8 cellular contexts compared by ENCODE assay signal in genomic region chr1:160739098-160739511, GRCh38. TPM values are rescaled to one million over a fixed set of nuclear protein-coding genes. Genes with fewer than 3 reads are reported as not detected.
DNase-seq lines count a peak whose midpoint lies in the region; ATAC-seq and TF ChIP-seq lines count a peak whose summit lies in the region.

Gene SLAMF7, plus strand, starts transcription at chr1:160739247. Its CDS starts 55 bp downstream, at chr1:160739302.

- H3K9me3 Mint-ChIP-seq in endothelial cell (ENCODE audit: unreplicated experiment), result no peaks in the 10 kb centered on the region

- no peaks in the 10 kb centered on the region for H3K27me3 ChIP-seq in PC-3 (ENCODE audit: low read length)

- intact Hi-C loops in PC-3 (cut with micrococcal nuclease), result no loop called here

- H3F3A ChIP-seq in PC-3 (ENCODE audit: low read length, unreplicated experiment), result no peaks in the 10 kb centered on the region

- no peak within 1 kb of the TSS for H3K4me3 Mint-ChIP-seq in endothelial cell (ENCODE audit: unreplicated experiment)

- CTCF ChIA-PET in PC-3 (lab: Charles Lee), result no interaction called here

- ATAC-seq in HG02642 (IDR thresholded peaks at IDR 0.05; ENCODE audit: poor library complexity, unreplicated experiment), result peak; percentile 63
- peak; percentile 77 for ATAC-seq in PC-3

- H3K27ac ChIP-seq in PC-3 (ENCODE audit: low read length), result no peak within 1 kb of the TSS

- TF ChIP-seq CTCF in PC-3 (conservative IDR thresholded peaks at IDR 0.05; ENCODE audit: low read depth, low read length) (no peak), endothelial cell (IDR thresholded peaks at IDR 0.05; ENCODE audit: unreplicated experiment) (no peak)

- no peaks in the 10 kb centered on the region for H3K9me2 ChIP-seq in PC-3 (replicated peaks; ENCODE audit: low read length)

- H3K79me2 ChIP-seq in PC-3 (ENCODE audit: low read length), result no peaks in the 10 kb centered on the region

- peak; percentile 46 for DNase-seq in NK-92 treated with Interleukin-12 subunit alpha and Interleukin-12 subunit beta, amount 100 ng/mL, for 24 hours (lab: John Stamatoyannopoulos, UW)
- DNase-seq in NK-92 (lab: John Stamatoyannopoulos, UW; ENCODE audit: unreplicated experiment) (no peak), PC-3 (peak; percentile 82), kidney tubule cell (ENCODE audit: low spot score) (peak; percentile 25), HuH-7.5 (ENCODE audit: low spot score) (no peak), endothelial cell (ENCODE audit: low spot score) (no peak), erythroblast (lab: John Stamatoyannopoulos, UW) (no peak)

- H3K36me3 Mint-ChIP-seq in endothelial cell (ENCODE audit: low read depth, unreplicated experiment), result peaks cover 4% of the 10 kb centered on the region

- peaks cover 20% of the 10 kb centered on the region for H3K4me1 Mint-ChIP-seq in endothelial cell (ENCODE audit: unreplicated experiment)

- H3K27ac Mint-ChIP-seq in endothelial cell (ENCODE audit: unreplicated experiment), result no peak within 1 kb of the TSS

- POLR2A ChIA-PET in PC-3 (lab: Charles Lee; ENCODE audit: unreplicated experiment), result no interaction called here

- peak within 1 kb of the TSS; percentile 59 for H2AFZ ChIP-seq in PC-3 (ENCODE audit: low read length)

- no peaks in the 10 kb centered on the region for H4K20me1 ChIP-seq in PC-3 (ENCODE audit: low read length)

- H3K4me2 ChIP-seq in PC-3 (ENCODE audit: low read length), result 0 out of 2 replicates have a peak within 1 kb of the TSS, but pooled peaks have one; percentile 4

- no peak for TF ChIP-seq POLR2A in erythroblast (IDR thresholded peaks at IDR 0.05; ENCODE audit: low read length)

- H3K4me1 ChIP-seq in PC-3 (ENCODE audit: insufficient read depth, low read length), result peaks cover 11% of the 10 kb centered on the region

- no peaks in the 10 kb centered on the region for H3K27me3 Mint-ChIP-seq in endothelial cell (ENCODE audit: unreplicated experiment)

- H3K9me3 ChIP-seq in PC-3 (ENCODE audit: low read length), result 0 out of 2 replicates have a peak, but pooled peaks cover 4% of the 10 kb centered on the region

- no TSS peak for BruUV-seq in PC-3 (replicated peaks; lab: Mats Ljungman, UMichigan)

- no peaks in the 10 kb centered on the region for H3K36me3 ChIP-seq in PC-3 (ENCODE audit: low read depth, low read length)

- no peak within 1 kb of the TSS for H3K9ac ChIP-seq in PC-3 (ENCODE audit: low read length)

- H3K4me3 ChIP-seq in PC-3 (ENCODE audit: low read length), result no peak within 1 kb of the TSS

RNA-seq across cellular contexts. Expression of gene SLAMF7, which starts in this region (rescaled TPM):
- total RNA-seq in PC-3 (2014; rRNA removed) (0.15 and 0.46 TPM in 2 replicates), endothelial cell (ENCODE audit: unreplicated experiment) (0.56 TPM)

Comparison
In these comparisons a context has a peak if more than half of its experiments do, and no peak if none do; other contexts are left out.
1. DNase-seq: peak in NK-92 treated with Interleukin-12 subunit alpha and Interleukin-12 subunit beta, amount 100 ng/mL, for 24 hours (single experiment) and kidney tubule cell (single experiment); none in NK-92 (single experiment), HuH-7.5 (single experiment), endothelial cell (single experiment) and erythroblast (0 of 2).
2. Peak in DNase-seq, ATAC-seq and H3K4me2 ChIP-seq in PC-3; RNA of the gene not detected or under 1 TPM.